ENCODE assay signal across 22 cellular contexts in the genomic region with DNA sequence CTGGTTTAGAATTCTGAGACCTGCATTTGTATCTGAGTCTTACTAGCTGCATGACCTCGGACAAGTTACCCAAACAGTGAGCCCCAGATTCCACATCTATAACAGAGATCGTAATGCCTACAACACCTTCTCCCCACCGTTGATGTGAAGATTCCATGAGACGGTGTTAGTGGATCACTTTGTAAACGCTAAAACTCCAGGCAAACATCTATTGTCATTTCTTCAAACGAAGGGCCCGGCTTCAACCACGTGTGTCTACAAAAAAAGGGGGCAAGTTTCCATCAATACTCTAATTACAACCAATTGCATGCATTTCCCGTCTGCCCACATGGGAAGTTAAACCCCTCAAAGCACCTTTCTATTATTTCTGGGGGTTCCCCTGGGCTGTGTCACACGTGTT.
DNase-seq lines count a peak whose midpoint lies in the region; ATAC-seq, FAIRE-seq and TF ChIP-seq lines count a peak whose summit lies in the region.
"Had no signal": no experiment of that assay in that cellular context is flagged by ENCODE, and none has a peak within 500 bp of the region (broad histone marks: within the 10 kb centered on the region; RNA-seq: fewer than 3 reads in every experiment).

No MANE protein-coding gene starts in this region.

- H3K9ac ChIP-seq in HepG2 (ENCODE audit: insufficient read depth, low read depth, low read length): no peak overlapping the region

- no peak overlapping the region for H2AFZ ChIP-seq in HepG2 (ENCODE audit: low read length)
- H2AFZ ChIP-seq: GM23338 had no signal

- no peak for TF ChIP-seq EP300 in HepG2 (IDR thresholded peaks at IDR 0.05; ENCODE audit: low read depth in 2 of 2, low read length in 2 of 2)
- no peak for TF ChIP-seq EP300 in HepG2 (CRISPR knock-in tag; IDR thresholded peaks at IDR 0.05; ENCODE audit: borderline replicate concordance)

- no peak for TF ChIP-seq POLR2A in HepG2 (IDR thresholded peaks at IDR 0.05; ENCODE audit: insufficient read depth in 1 of 2, low read depth in 2 of 2, low read length in 2 of 2)

- in situ Hi-C loops in HepG2 (cut with HindIII; ENCODE audit: extremely low pct_ligation_motif_present, low pct_unique_long_range_greater_than_20kb): no loop called here

- no peaks in the 10 kb centered on the region for H4K20me1 ChIP-seq in HepG2 (ENCODE audit: insufficient read depth, low read length)

- no peak for FAIRE-seq in HepG2 (lab: Jason Lieb, UNC)
- FAIRE-seq: D721Med, HTR-8/SVneo had no signal

- no peak for DNase-seq in stimulated activated naive CD8-positive, alpha-beta T cell treated with anti-CD3 and anti-CD28 coated beads, Interleukin-15, Interleukin-2, amounts not matched to agents 100 U/mL and 50 U/mL, for 24 hours
- no peak for DNase-seq in activated naive CD8-positive, alpha-beta T cell treated with anti-CD3 and anti-CD28 coated beads, Interleukin-2, amount 10 ng/mL, durations not matched to agents 7 days and 5 days
- DNase-seq in HepG2 (ENCODE audit: low spot score): no peak
- DNase-seq in stimulated activated naive CD8-positive, alpha-beta T cell treated with anti-CD3 and anti-CD28 coated beads, Interleukin-15, amount 100 ng/mL, for 72 hours: no peak
- no peak for DNase-seq in omental fat pad (ENCODE audit: low spot score)
- DNase-seq: AML-193; CD8-positive, alpha-beta memory T cell; DMS53; GDM1; NCI-H1105 treated with DMSO at 0.1 percent for 48 hours; NCI-H2081; NCI-H2171; NCI-H526; Right ventricle myocardium superior had no signal

- POLR2A ChIA-PET in activated naive CD8-positive, alpha-beta T cell treated with anti-CD3 and anti-CD28 coated beads, Interleukin-2, amount 10 ng/mL, durations not matched to agents 7 days and 5 days (lab: Charles Lee): no interaction called here
- POLR2A ChIA-PET in HepG2 (lab: Yijun Ruan, JAX): interaction anchor here (1.7 kb wide), 1 partner anchor 31 kb away, joined by 5 read pairs; no protein-coding TSS in a partner anchor

- no peaks in the 10 kb centered on the region for H3K9me3 Mint-ChIP-seq in stimulated activated naive CD8-positive, alpha-beta T cell treated with anti-CD3 and anti-CD28 coated beads, Interleukin-15, Interleukin-2, amounts not matched to agents 100 ng/mL and 50 ng/mL, for 24 hours
- H3K9me3 Mint-ChIP-seq in activated naive CD8-positive, alpha-beta T cell treated with anti-CD3 and anti-CD28 coated beads, Interleukin-2, amount 10 ng/mL, durations not matched to agents 7 days and 5 days: no peaks in the 10 kb centered on the region
- H3K9me3 Mint-ChIP-seq in stimulated activated naive CD8-positive, alpha-beta T cell treated with anti-CD3 and anti-CD28 coated beads, Interleukin-15, amount 100 ng/mL, for 72 hours: no peaks in the 10 kb centered on the region
- H3K9me3 Mint-ChIP-seq: CD8-positive, alpha-beta memory T cell; GM23338 had no signal

- intact Hi-C loops in HepG2 (cut with micrococcal nuclease; ENCODE audit: unreplicated experiment): no loop called here

- H3K4me3 Mint-ChIP-seq in stimulated activated naive CD8-positive, alpha-beta T cell treated with anti-CD3 and anti-CD28 coated beads, Interleukin-15, Interleukin-2, amounts not matched to agents 100 ng/mL and 50 ng/mL, for 24 hours: no peak overlapping the region
- H3K4me3 Mint-ChIP-seq in activated naive CD8-positive, alpha-beta T cell treated with anti-CD3 and anti-CD28 coated beads, Interleukin-2, amount 10 ng/mL, durations not matched to agents 7 days and 5 days: no peak overlapping the region
- H3K4me3 Mint-ChIP-seq in stimulated activated naive CD8-positive, alpha-beta T cell treated with anti-CD3 and anti-CD28 coated beads, Interleukin-15, amount 100 ng/mL, for 72 hours: no peak overlapping the region
- H3K4me3 Mint-ChIP-seq: CD8-positive, alpha-beta memory T cell; GM23338 had no signal

- H3K79me2 ChIP-seq in HepG2 (ENCODE audit: insufficient read depth, low read length): no peaks in the 10 kb centered on the region

- H3K9me3 ChIP-seq in HepG2 (ENCODE audit: low read length): no peaks in the 10 kb centered on the region
- H3K9me3 ChIP-seq: HAP-1 had no signal

- no peaks in the 10 kb centered on the region for H3K36me3 Mint-ChIP-seq in stimulated activated naive CD8-positive, alpha-beta T cell treated with anti-CD3 and anti-CD28 coated beads, Interleukin-15, Interleukin-2, amounts not matched to agents 100 ng/mL and 50 ng/mL, for 24 hours (ENCODE audit: low read depth)
- peaks cover 4% of the 10 kb centered on the region for H3K36me3 Mint-ChIP-seq in activated naive CD8-positive, alpha-beta T cell treated with anti-CD3 and anti-CD28 coated beads, Interleukin-2, amount 10 ng/mL, durations not matched to agents 7 days and 5 days
- H3K36me3 Mint-ChIP-seq: CD8-positive, alpha-beta memory T cell had no signal

- CTCF ChIA-PET in HepG2 (lab: Yijun Ruan, JAX; ENCODE audit: low intra/inter-chr PET ratio, low total read pairs): no interaction called here

- H3K4me2 ChIP-seq in HepG2 (ENCODE audit: low read depth, low read length): peak overlapping the region; percentile 50
- H3K4me2 ChIP-seq: GM23338 had no signal

- H3K27me3 Mint-ChIP-seq in stimulated activated naive CD8-positive, alpha-beta T cell treated with anti-CD3 and anti-CD28 coated beads, Interleukin-15, Interleukin-2, amounts not matched to agents 100 ng/mL and 50 ng/mL, for 24 hours: no peaks in the 10 kb centered on the region
- no peaks in the 10 kb centered on the region for H3K27me3 Mint-ChIP-seq in activated naive CD8-positive, alpha-beta T cell treated with anti-CD3 and anti-CD28 coated beads, Interleukin-2, amount 10 ng/mL, durations not matched to agents 7 days and 5 days
- no peaks in the 10 kb centered on the region for H3K27me3 Mint-ChIP-seq in stimulated activated naive CD8-positive, alpha-beta T cell treated with anti-CD3 and anti-CD28 coated beads, Interleukin-15, amount 100 ng/mL, for 72 hours

- TF ChIP-seq RAD21 in HepG2 (CRISPR knock-in tag; IDR thresholded peaks at IDR 0.05): no peak

- H3K4me1 ChIP-seq in HepG2 (ENCODE audit: insufficient read depth, low read length): peaks cover 30% of the 10 kb centered on the region
- H3K4me1 ChIP-seq: HAP-1 had no signal

- no peak overlapping the region for H3K27ac ChIP-seq in HepG2 (ENCODE audit: extremely low read length, insufficient read depth, low read length)
- H3K27ac ChIP-seq: C4-2B had no signal

- peaks cover 84% of the 10 kb centered on the region for H3K4me1 Mint-ChIP-seq in stimulated activated naive CD8-positive, alpha-beta T cell treated with anti-CD3 and anti-CD28 coated beads, Interleukin-15, Interleukin-2, amounts not matched to agents 100 ng/mL and 50 ng/mL, for 24 hours (ENCODE audit: low read depth)
- H3K4me1 Mint-ChIP-seq in activated naive CD8-positive, alpha-beta T cell treated with anti-CD3 and anti-CD28 coated beads, Interleukin-2, amount 10 ng/mL, durations not matched to agents 7 days and 5 days: peaks cover 57% of the 10 kb centered on the region
- peaks cover 90% of the 10 kb centered on the region for H3K4me1 Mint-ChIP-seq in stimulated activated naive CD8-positive, alpha-beta T cell treated with anti-CD3 and anti-CD28 coated beads, Interleukin-15, amount 100 ng/mL, for 72 hours

- peaks cover 4 to 21% of the 10 kb centered on the region in 2 experiments; a peak in 4 of 5 replicates for H3K27me3 ChIP-seq in HepG2 (ENCODE audit: control insufficient read depth in 1 of 2, insufficient read depth in 2 of 2, low read length in 2 of 2)

- WGBS in HepG2 (ENCODE audit: low lambda C conversion rate): 28% methylated on average over 10 of the region's 10 CpGs

- no TSS peak for BruUV-seq in HepG2 (replicated peaks; lab: Mats Ljungman, UMichigan)

- peak overlapping the region; percentile 68 for H3K27ac Mint-ChIP-seq in stimulated activated naive CD8-positive, alpha-beta T cell treated with anti-CD3 and anti-CD28 coated beads, Interleukin-15, Interleukin-2, amounts not matched to agents 100 ng/mL and 50 ng/mL, for 24 hours
- peak overlapping the region; percentile 23 for H3K27ac Mint-ChIP-seq in activated naive CD8-positive, alpha-beta T cell treated with anti-CD3 and anti-CD28 coated beads, Interleukin-2, amount 10 ng/mL, durations not matched to agents 7 days and 5 days
- H3K27ac Mint-ChIP-seq in stimulated activated naive CD8-positive, alpha-beta T cell treated with anti-CD3 and anti-CD28 coated beads, Interleukin-15, amount 100 ng/mL, for 72 hours: peak overlapping the region; percentile 88 to 93
- H3K27ac Mint-ChIP-seq: GM23338 had no signal

- H3K4me3 ChIP-seq in HepG2 (replicated peaks in 1 of 3; ENCODE audit: insufficient read depth in 1 of 3, low read depth in 2 of 3, low read length in 3 of 3): no peak overlapping the region
- H3K4me3 ChIP-seq: GM23338, HAP-1 had no signal

- H3K36me3 ChIP-seq in HepG2 (replicated peaks in 1 of 2; ENCODE audit: control insufficient read depth in 1 of 2, insufficient read depth in 2 of 2, low read length in 2 of 2): no peaks in the 10 kb centered on the region
- H3K36me3 ChIP-seq: HAP-1 had no signal

- TF ChIP-seq CTCF in HepG2 (CRISPR knock-in tag; IDR thresholded peaks at IDR 0.05) (no peak), omental fat pad (IDR thresholded peaks at IDR 0.05) (no peak)

- ATAC-seq in stimulated activated naive CD8-positive, alpha-beta T cell treated with anti-CD3 and anti-CD28 coated beads, Interleukin-15, Interleukin-2, amounts not matched to agents 100 U/mL and 50 U/mL, for 24 hours: no peak
- ATAC-seq in activated naive CD8-positive, alpha-beta T cell treated with anti-CD3 and anti-CD28 coated beads, Interleukin-2, amount 10 ng/mL, durations not matched to agents 7 days and 5 days (ENCODE audit: low read depth): no peak
- ATAC-seq in HepG2 (no peak), omental fat pad (ENCODE audit: low FRiP score) (no peak), HG03457 (IDR thresholded peaks at IDR 0.05; ENCODE audit: unreplicated experiment) (no peak), GM18511 (IDR thresholded peaks at IDR 0.05; ENCODE audit: unreplicated experiment) (no peak)
- ATAC-seq in stimulated activated naive CD8-positive, alpha-beta T cell treated with anti-CD3 and anti-CD28 coated beads, Interleukin-15, amount 100 ng/mL, for 72 hours: no peak
- ATAC-seq: GM23338 had no signal

TF ChIP-seq in HepG2, 621 proteins besides CTCF, POLR2A, EP300 and RAD21:
- TF ChIP-seq, protein P1, sequence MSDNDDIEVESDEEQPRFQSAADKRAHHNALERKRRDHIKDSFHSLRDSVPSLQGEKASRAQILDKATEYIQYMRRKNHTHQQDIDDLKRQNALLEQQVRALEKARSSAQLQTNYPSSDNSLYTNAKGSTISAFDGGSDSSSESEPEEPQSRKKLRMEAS (IDR thresholded peaks at IDR 0.05): 0 out of 2 replicates have a peak, but pooled peaks have one; percentile 11
- no peak for TF ChIP-seq ZNF768 (CRISPR knock-in tag; IDR thresholded peaks at IDR 0.05)

Comparison
In these comparisons a context has a peak if more than half of its experiments do, and no peak if none do; other contexts are left out.
1. H3K27ac Mint-ChIP-seq: peak in every context shown above with its lines; median percentile 90 in stimulated activated naive CD8-positive, alpha-beta T cell treated with anti-CD3 and anti-CD28 coated beads, Interleukin-15, amount 100 ng/mL, for 72 hours; 68 in stimulated activated naive CD8-positive, alpha-beta T cell treated with anti-CD3 and anti-CD28 coated beads, Interleukin-15, Interleukin-2, amounts not matched to agents 100 ng/mL and 50 ng/mL, for 24 hours; 23 in activated naive CD8-positive, alpha-beta T cell treated with anti-CD3 and anti-CD28 coated beads, Interleukin-2, amount 10 ng/mL, durations not matched to agents 7 days and 5 days.